ENCODE assay signal across 10 cellular contexts in the genomic region with DNA sequence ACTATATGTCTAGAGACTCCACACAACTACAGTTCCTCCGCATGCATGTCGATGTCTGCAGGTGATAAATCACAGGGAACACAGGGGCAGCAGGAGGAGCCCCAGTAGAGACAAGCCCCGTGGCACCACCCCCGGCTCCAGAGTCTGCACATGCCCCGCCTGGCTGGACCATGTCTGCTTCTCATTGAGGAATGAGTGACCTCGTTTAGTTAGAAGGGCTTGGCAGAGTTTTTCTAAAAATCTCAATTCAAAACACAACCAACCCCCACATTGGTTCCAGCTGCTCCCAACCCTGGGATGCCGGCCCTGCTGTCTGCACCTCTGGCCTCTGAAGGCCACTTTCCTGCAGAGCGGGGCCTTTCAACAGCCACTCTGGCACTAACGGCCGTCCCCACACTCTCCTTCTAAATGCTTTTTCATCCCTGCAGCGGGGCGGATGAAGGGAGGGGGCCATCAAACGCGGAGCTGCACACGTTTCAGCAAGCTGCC.
A peak's percentile ranks its signal among the peaks of the same experiment; 100 is the strongest.
DNase-seq lines count a peak whose midpoint lies in the region; ATAC-seq and TF ChIP-seq lines count a peak whose summit lies in the region.
"Had no signal": no experiment of that assay in that cellular context is flagged by ENCODE, and none has a peak within 500 bp of the region (broad histone marks: within the 10 kb centered on the region; RNA-seq: fewer than 3 reads in every experiment).

No MANE protein-coding gene starts in this region.

- no peak overlapping the region for H3K4me3 ChIP-seq in Loucy (ENCODE audit: low read length, poor library complexity, severe bottlenecking)
- no peak overlapping the region for H3K4me3 ChIP-seq in spleen
- no peak overlapping the region for H3K4me3 ChIP-seq in OCI-LY7 (ENCODE audit: low read depth, low read length, poor library complexity, severe bottlenecking)
- H3K4me3 ChIP-seq: psoas muscle had no signal

- intact Hi-C loops in spleen (cut with DNase I; ENCODE audit: low total_unique reads) (no loop called here), OCI-LY7 (cut with micrococcal nuclease; ENCODE audit: unreplicated experiment) (loop anchor here (10.0 kb wide), 1 partner anchor 71 kb away; no protein-coding TSS in a partner anchor)

- H3K4me1 ChIP-seq in Loucy (ENCODE audit: insufficient read depth, low read length, poor library complexity, severe bottlenecking) (no peaks in the 10 kb centered on the region), spleen (peaks cover 0 to 24% (median 12%) of the 10 kb centered on the region in 6 donors), OCI-LY7 (ENCODE audit: insufficient read depth, low read length, poor library complexity, severe bottlenecking) (no peaks in the 10 kb centered on the region)
- H3K4me1 ChIP-seq: psoas muscle had no signal

- H3K4me2 ChIP-seq in Loucy (ENCODE audit: low read depth, low read length, poor library complexity, severe bottlenecking) (no peak overlapping the region), OCI-LY7 (ENCODE audit: low read length) (no peak overlapping the region)

- no peaks in the 10 kb centered on the region for H4K20me1 ChIP-seq in Loucy (ENCODE audit: insufficient read depth, low read length, poor library complexity, severe bottlenecking)
- no peaks in the 10 kb centered on the region for H4K20me1 ChIP-seq in OCI-LY7 (ENCODE audit: insufficient read depth, low read length)

- H3K79me2 ChIP-seq in Loucy (ENCODE audit: insufficient read depth, low read length), result no peaks in the 10 kb centered on the region
- no peaks in the 10 kb centered on the region for H3K79me2 ChIP-seq in OCI-LY7 (ENCODE audit: insufficient read depth, low read depth, low read length)

- H3K36me3 ChIP-seq in Loucy (ENCODE audit: insufficient read depth, low read length) (no peaks in the 10 kb centered on the region), spleen (no peaks in the 10 kb centered on the region), OCI-LY7 (ENCODE audit: insufficient read depth, low read length) (no peaks in the 10 kb centered on the region)

- peak overlapping the region in 5 of 8 donors; percentile 14 to 48 (median 33) for H3K27ac ChIP-seq in spleen
- no peak overlapping the region for H3K27ac ChIP-seq in OCI-LY7 (ENCODE audit: low read depth, low read length, poor library complexity, severe bottlenecking)
- H3K27ac ChIP-seq: psoas muscle had no signal

- H3K9me2 ChIP-seq in Loucy (replicated peaks; ENCODE audit: low read depth, low read length) (no peaks in the 10 kb centered on the region), OCI-LY7 (ENCODE audit: insufficient read depth, low read length) (no peaks in the 10 kb centered on the region)

- ATAC-seq in left lobe of liver, result peak; percentile 19
- ATAC-seq: PC-3, psoas muscle had no signal

- H2AFZ ChIP-seq in Loucy (ENCODE audit: low read length) (0 out of 2 replicates have a peak overlapping the region, but pooled peaks have one; percentile 11), OCI-LY7 (ENCODE audit: low read length) (no peak overlapping the region)

- WGBS in spleen, 5 donors, result 19 to 22% (median 21%) methylated on average over 15 of the region's 15 CpGs

- H3K9ac ChIP-seq in Loucy (ENCODE audit: low read depth, low read length, poor library complexity, severe bottlenecking), result no peak overlapping the region

- peak overlapping the region; percentile 90 for H3K27ac Mint-ChIP-seq in chondrocyte (ENCODE audit: unreplicated experiment)

- TF ChIP-seq CTCF in Loucy (conservative IDR thresholded peaks at IDR 0.05; ENCODE audit: low read length) (no peak), chondrocyte (IDR thresholded peaks at IDR 0.05) (no peak), spleen (IDR thresholded peaks at IDR 0.05 in 8 of 11, conservative IDR thresholded peaks at IDR 0.05 in 3 of 11) (no peak), OCI-LY7 (conservative IDR thresholded peaks at IDR 0.05; ENCODE audit: low read length) (no peak)

- H3K9me3 Mint-ChIP-seq in chondrocyte (ENCODE audit: low read depth), result no peaks in the 10 kb centered on the region
- H3K9me3 Mint-ChIP-seq: activated T-cell treated with anti-CD3 and anti-CD28 coated beads, Interleukin-2, amount 50 U/mL, for 4 hours had no signal

- H3K4me1 Mint-ChIP-seq in chondrocyte (ENCODE audit: low read depth), result peaks cover 41% of the 10 kb centered on the region

- POLR2A ChIA-PET in OCI-LY7 (lab: Charles Lee), result interaction anchor here (0.6 kb wide), 1 partner anchor 576 kb away, joined by 3 read pairs; no protein-coding TSS in a partner anchor

- TF ChIP-seq POLR2A in spleen (IDR thresholded peaks at IDR 0.05), result no peak

- H3K27me3 Mint-ChIP-seq in chondrocyte (ENCODE audit: low read depth), result no peaks in the 10 kb centered on the region

- H3F3A ChIP-seq in Loucy (ENCODE audit: low read depth), result no peaks in the 10 kb centered on the region

- DNase-seq in chondrocyte (ENCODE audit: low spot score) (no peak), left lobe of liver (ENCODE audit: low spot score) (no peak), spleen (peak; percentile 71), NCI-H2107 treated with DMSO at 0.1 percent for 48 hours (lab: John Stamatoyannopoulos, UW; ENCODE audit: unreplicated experiment) (no peak), SK-N-DZ (ENCODE audit: low spot score) (no peak), OCI-LY7 (ENCODE audit: low spot score) (no peak)
- DNase-seq: activated T-cell treated with anti-CD3 and anti-CD28 coated beads, Interleukin-2, amount 50 U/mL, for 4 hours; PC-3 had no signal

- CTCF ChIA-PET in OCI-LY7 (lab: Charles Lee; ENCODE audit: unreplicated experiment), result no interaction called here

- peak overlapping the region; percentile 58 for H3K4me3 Mint-ChIP-seq in chondrocyte (ENCODE audit: unreplicated experiment)
- H3K4me3 Mint-ChIP-seq: activated T-cell treated with anti-CD3 and anti-CD28 coated beads, Interleukin-2, amount 50 U/mL, for 4 hours had no signal

- peaks cover 3% of the 10 kb centered on the region for H3K36me3 Mint-ChIP-seq in chondrocyte (ENCODE audit: low read depth)

- H3K27me3 ChIP-seq in Loucy (ENCODE audit: insufficient read depth, low read length, poor library complexity, severe bottlenecking) (no peaks in the 10 kb centered on the region), spleen (replicated peaks in 1 of 7) (peaks cover 0 to 37% (median 0%) of the 10 kb centered on the region in 7 donors)

- BruUV-seq in OCI-LY7 (replicated peaks; lab: Mats Ljungman, UMichigan), result no TSS peak

- H3K9me3 ChIP-seq in Loucy (ENCODE audit: insufficient read depth, low read depth, low read length) (no peaks in the 10 kb centered on the region), spleen (no peaks in the 10 kb centered on the region), OCI-LY7 (ENCODE audit: low read length) (no peaks in the 10 kb centered on the region)
- H3K9me3 ChIP-seq: psoas muscle had no signal
